ENCODE assay signal across 20 cellular contexts in the genomic region with DNA sequence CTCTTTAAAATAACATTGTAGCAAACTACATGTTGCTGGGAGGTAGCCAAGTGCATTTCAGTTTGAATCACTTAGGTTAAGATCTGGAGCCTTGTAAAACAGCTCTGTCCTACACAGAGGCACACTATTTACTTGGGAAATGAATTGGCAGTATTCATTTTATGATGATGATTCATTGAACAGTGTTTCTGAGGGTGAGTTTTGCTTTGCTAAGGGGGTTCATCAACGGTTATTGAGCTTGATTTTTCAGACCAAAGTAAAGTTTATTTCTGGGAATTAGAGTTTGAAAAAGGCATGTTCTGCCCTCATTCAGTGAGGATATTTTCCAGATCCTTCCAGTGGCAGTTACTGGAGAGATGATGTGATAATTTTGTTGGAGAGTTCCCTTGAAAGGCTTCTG. TPM values are rescaled to one million over a fixed set of nuclear protein-coding genes. Genes with fewer than 3 reads are reported as not detected.
DNase-seq lines count a peak whose midpoint lies in the region; ATAC-seq and TF ChIP-seq lines count a peak whose summit lies in the region.
"Had no signal": no experiment of that assay in that cellular context is flagged by ENCODE, and none has a peak within 500 bp of the region (broad histone marks: within the 10 kb centered on the region; RNA-seq: fewer than 3 reads in every experiment).

No MANE protein-coding gene starts in this region.

- H3K27ac ChIP-seq in 22Rv1, result peak overlapping the region; percentile 33
- H3K27ac ChIP-seq: A549, body of pancreas, heart right ventricle, upper lobe of left lung had no signal

- DNase-seq in HCEC 1CT, result peak; percentile 44
- DNase-seq in RPMI7951 (ENCODE audit: low read depth), result peak; percentile 3
- peak; percentile 38 for DNase-seq in fibroblast of the aortic adventitia (ENCODE audit: low read depth)
- DNase-seq in COLO668 (lab: John Stamatoyannopoulos, UW; ENCODE audit: unreplicated experiment), result no peak
- no peak for DNase-seq in NCI-H345 (lab: John Stamatoyannopoulos, UW)
- DNase-seq: activated CD4-positive, alpha-beta T cell treated with anti-CD3 and anti-CD28 coated beads, Interleukin-2, amount 50 U/mL, for 1 hour; activated naive CD4-positive, alpha-beta T cell; body of pancreas; DMS79 treated with DMSO at 0.1 percent for 48 hours; heart right ventricle; islet precursor cell; NCI-H748 treated with DMSO at 0.1 percent for 48 hours; stimulated activated CD4-positive, alpha-beta T cell treated with anti-CD3 and anti-CD28 coated beads, Interleukin-15, amount 100 ng/mL, for 24 hours; stimulated activated naive CD4-positive, alpha-beta T cell; SW 1271; upper lobe of left lung had no signal

- TF ChIP-seq CTCF in 22Rv1 (IDR thresholded peaks at IDR 0.05) (no peak), fibroblast of the aortic adventitia (IDR thresholded peaks at IDR 0.05; ENCODE audit: insufficient read depth, low read length) (no peak)

- ATAC-seq in GM21390 (IDR thresholded peaks at IDR 0.05; ENCODE audit: unreplicated experiment) (no peak), HG03025 (IDR thresholded peaks at IDR 0.05; ENCODE audit: low FRiP score, unreplicated experiment) (no peak)
- ATAC-seq: body of pancreas, heart right ventricle had no signal

- H3K4me3 ChIP-seq in fibroblast of the aortic adventitia (ENCODE audit: low read depth, low read length), result no peak overlapping the region
- H3K4me3 ChIP-seq: A549, body of pancreas, heart right ventricle, upper lobe of left lung had no signal

RNA-seq across cellular contexts. Expression of a gene that starts 55.6 kb away (rescaled TPM):
- not detected in 2 replicates for total RNA-seq in RPMI7951 (2014; rRNA removed; shearing (Covaris generic))
- total RNA-seq in fibroblast of the aortic adventitia (ENCODE audit: low replicate concordance), result 0.45 and 1.8 TPM in 2 replicates

Comparison
In these comparisons a context has a peak if more than half of its experiments do, and no peak if none do; other contexts are left out.
1. DNase-seq: peak in HCEC 1CT (single experiment), RPMI7951 (single experiment) and fibroblast of the aortic adventitia (single experiment); none in COLO668 (single experiment) and NCI-H345 (single experiment).